19 cellular contexts compared by ENCODE assay signal in the genomic region with DNA sequence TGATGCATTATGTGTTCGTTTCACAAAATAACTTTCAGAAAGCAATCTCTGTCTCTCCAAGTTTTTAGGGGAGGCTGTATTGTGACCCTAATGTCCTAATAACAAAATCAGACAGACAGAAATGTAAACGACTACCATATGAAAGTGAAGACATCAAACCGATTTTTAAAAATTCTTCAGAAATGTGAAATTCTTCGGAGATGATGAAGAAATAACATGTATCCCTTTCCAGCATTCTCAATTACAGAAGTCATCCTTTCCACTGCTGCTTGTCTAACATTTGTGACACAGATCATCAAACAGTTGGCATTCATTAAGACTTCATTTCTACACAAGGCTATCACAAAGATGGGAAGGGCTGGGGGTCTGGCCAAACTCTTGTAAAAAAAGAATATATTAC.
"Had no signal": no experiment of that assay in that cellular context is flagged by ENCODE, and none has a peak within 500 bp of the region (broad histone marks: within the 10 kb centered on the region; RNA-seq: fewer than 3 reads in every experiment).

No MANE protein-coding gene starts in this region.

- H3K9me3 ChIP-seq: body of pancreas, prostate gland, right atrium auricular region, testis had no signal

- H3K4me3 ChIP-seq: body of pancreas, dorsolateral prefrontal cortex, prostate gland, right atrium auricular region, testis had no signal

- H3K27ac ChIP-seq: body of pancreas, prostate gland, right atrium auricular region, testis had no signal

- DNase-seq: activated CD4-positive, alpha-beta memory T cell treated with anti-CD3 and anti-CD28 coated beads for 36 hours; activated CD4-positive, alpha-beta T cell treated with anti-CD3 and anti-CD28 coated beads for 36 hours; activated CD8-positive, alpha-beta memory T cell treated with anti-CD3 and anti-CD28 coated beads, Interleukin-2, amount 10 ng/mL, durations not matched to agents 7 days and 5 days; activated naive CD4-positive, alpha-beta T cell; activated naive CD8-positive, alpha-beta T cell treated with anti-CD3 and anti-CD28 coated beads for 36 hours; amygdala; body of pancreas; dorsolateral prefrontal cortex; hypothalamus; midbrain; nephron progenitor cell; nucleus accumbens; small intestine; stimulated activated CD4-positive, alpha-beta T cell treated with anti-CD3 and anti-CD28 coated beads, Interleukin-4, amount 100 ng/mL, for 24 hours; SW 1271; T-helper 2 cell; testis had no signal

- H3K4me1 ChIP-seq: body of pancreas, prostate gland, testis had no signal

- H3K36me3 ChIP-seq: prostate gland, right atrium auricular region had no signal

- H3K27me3 ChIP-seq: body of pancreas, dorsolateral prefrontal cortex, right atrium auricular region, testis had no signal
